ENCODE assay signal across 1 cellular context in the genomic region with DNA sequence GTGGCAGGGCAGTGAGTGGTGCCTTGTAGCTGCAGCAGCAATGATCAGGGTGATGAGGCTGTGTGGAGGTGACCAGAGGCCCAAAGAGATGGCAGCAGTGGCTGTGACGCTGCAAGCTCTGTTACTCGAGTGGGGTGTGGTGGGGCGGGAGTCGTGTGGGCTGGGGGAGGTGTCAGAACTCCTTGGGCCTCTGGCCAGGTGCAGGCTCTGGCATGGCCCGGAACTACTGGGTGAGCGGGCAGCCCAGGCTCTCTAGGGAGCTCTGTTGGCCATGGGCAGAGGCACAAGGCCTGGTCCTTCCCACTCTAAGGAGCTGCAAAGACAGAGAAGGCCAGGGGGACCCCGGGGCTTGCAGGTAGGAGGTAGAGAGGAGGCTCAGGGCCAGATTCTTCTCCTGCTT.
TF ChIP-seq lines count a peak whose summit lies in the region.

No MANE protein-coding gene starts in this region.

TF ChIP-seq in GM23338, 12 proteins besides CTCF, POLR2A, EP300 and RAD21:
- TF ChIP-seq, protein P1, sequence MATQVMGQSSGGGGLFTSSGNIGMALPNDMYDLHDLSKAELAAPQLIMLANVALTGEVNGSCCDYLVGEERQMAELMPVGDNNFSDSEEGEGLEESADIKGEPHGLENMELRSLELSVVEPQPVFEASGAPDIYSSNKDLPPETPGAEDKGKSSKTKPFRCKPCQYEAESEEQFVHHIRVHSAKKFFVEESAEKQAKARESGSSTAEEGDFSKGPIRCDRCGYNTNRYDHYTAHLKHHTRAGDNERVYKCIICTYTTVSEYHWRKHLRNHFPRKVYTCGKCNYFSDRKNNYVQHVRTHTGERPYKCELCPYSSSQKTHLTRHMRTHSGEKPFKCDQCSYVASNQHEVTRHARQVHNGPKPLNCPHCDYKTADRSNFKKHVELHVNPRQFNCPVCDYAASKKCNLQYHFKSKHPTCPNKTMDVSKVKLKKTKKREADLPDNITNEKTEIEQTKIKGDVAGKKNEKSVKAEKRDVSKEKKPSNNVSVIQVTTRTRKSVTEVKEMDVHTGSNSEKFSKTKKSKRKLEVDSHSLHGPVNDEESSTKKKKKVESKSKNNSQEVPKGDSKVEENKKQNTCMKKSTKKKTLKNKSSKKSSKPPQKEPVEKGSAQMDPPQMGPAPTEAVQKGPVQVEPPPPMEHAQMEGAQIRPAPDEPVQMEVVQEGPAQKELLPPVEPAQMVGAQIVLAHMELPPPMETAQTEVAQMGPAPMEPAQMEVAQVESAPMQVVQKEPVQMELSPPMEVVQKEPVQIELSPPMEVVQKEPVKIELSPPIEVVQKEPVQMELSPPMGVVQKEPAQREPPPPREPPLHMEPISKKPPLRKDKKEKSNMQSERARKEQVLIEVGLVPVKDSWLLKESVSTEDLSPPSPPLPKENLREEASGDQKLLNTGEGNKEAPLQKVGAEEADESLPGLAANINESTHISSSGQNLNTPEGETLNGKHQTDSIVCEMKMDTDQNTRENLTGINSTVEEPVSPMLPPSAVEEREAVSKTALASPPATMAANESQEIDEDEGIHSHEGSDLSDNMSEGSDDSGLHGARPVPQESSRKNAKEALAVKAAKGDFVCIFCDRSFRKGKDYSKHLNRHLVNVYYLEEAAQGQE (IDR thresholded peaks at IDR 0.05; ENCODE audit: unreplicated experiment), result no peak
- TF ChIP-seq EZH2phosphoT487 (IDR thresholded peaks at IDR 0.05; ENCODE audit: unreplicated experiment), result no peak
- no peak for TF ChIP-seq JUNB (IDR thresholded peaks at IDR 0.05; ENCODE audit: unreplicated experiment)
- no peak for TF ChIP-seq NANOG (IDR thresholded peaks at IDR 0.05; ENCODE audit: borderline replicate concordance)
- no peak for TF ChIP-seq EZH2 (IDR thresholded peaks at IDR 0.05; ENCODE audit: low read depth, unreplicated experiment)
- no peak for TF ChIP-seq ZNF331 (CRISPR knock-in tag; IDR thresholded peaks at IDR 0.05; ENCODE audit: low read depth)
- no peak for TF ChIP-seq CREB1 (CRISPR knock-in tag; IDR thresholded peaks at IDR 0.05; ENCODE audit: low read depth)
- TF ChIP-seq STAT1 (IDR thresholded peaks at IDR 0.05; ENCODE audit: unreplicated experiment), result no peak
- TF ChIP-seq, protein P2, sequence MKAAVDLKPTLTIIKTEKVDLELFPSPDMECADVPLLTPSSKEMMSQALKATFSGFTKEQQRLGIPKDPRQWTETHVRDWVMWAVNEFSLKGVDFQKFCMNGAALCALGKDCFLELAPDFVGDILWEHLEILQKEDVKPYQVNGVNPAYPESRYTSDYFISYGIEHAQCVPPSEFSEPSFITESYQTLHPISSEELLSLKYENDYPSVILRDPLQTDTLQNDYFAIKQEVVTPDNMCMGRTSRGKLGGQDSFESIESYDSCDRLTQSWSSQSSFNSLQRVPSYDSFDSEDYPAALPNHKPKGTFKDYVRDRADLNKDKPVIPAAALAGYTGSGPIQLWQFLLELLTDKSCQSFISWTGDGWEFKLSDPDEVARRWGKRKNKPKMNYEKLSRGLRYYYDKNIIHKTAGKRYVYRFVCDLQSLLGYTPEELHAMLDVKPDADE (IDR thresholded peaks at IDR 0.05), result no peak
- no peak for TF ChIP-seq POLR2AphosphoS5 (IDR thresholded peaks at IDR 0.05; ENCODE audit: low read depth)
